ENCODE assay signal across 21 cellular contexts in genomic region chr3:13314877-13315276, GRCh38.
"Had no signal": no experiment of that assay in that cellular context is flagged by ENCODE, and none has a peak within 500 bp of the region (broad histone marks: within the 10 kb centered on the region; RNA-seq: fewer than 3 reads in every experiment).

No MANE protein-coding gene starts in this region.

- H3K9me3 ChIP-seq: esophagus muscularis mucosa, gastrocnemius medialis, heart right ventricle, neutrophil, right atrium auricular region, sigmoid colon, stomach, thoracic aorta, transverse colon had no signal

- ATAC-seq: gastrocnemius medialis; heart right ventricle; naive thymus-derived CD4-positive, alpha-beta T cell had no signal

- H3K27ac ChIP-seq: epithelial cell of prostate, esophagus muscularis mucosa, gastrocnemius medialis, heart right ventricle, neutrophil, right atrium auricular region, sigmoid colon, stomach, thoracic aorta, transverse colon had no signal

- H3K9me3 Mint-ChIP-seq: naive thymus-derived CD4-positive, alpha-beta T cell; nephron progenitor cell had no signal

- H3K4me1 ChIP-seq: esophagus muscularis mucosa, gastrocnemius medialis, heart right ventricle, right atrium auricular region, sigmoid colon, stomach, transverse colon had no signal

- H3K4me3 ChIP-seq: esophagus muscularis mucosa, gastrocnemius medialis, heart right ventricle, right atrium auricular region, sigmoid colon, skin epidermis, stomach, thoracic aorta, transverse colon had no signal

- H3K4me3 Mint-ChIP-seq: naive thymus-derived CD4-positive, alpha-beta T cell; nephron progenitor cell had no signal

- DNase-seq: effector memory CD4-positive, alpha-beta T cell; gastrocnemius medialis; heart right ventricle; hypothalamus; kidney glomerular epithelial cell; naive thymus-derived CD4-positive, alpha-beta T cell; nephron progenitor cell; sigmoid colon; stimulated activated CD4-positive, alpha-beta T cell treated with anti-CD3 and anti-CD28 coated beads, Interleukin-2, amount 100 ng/mL, for 24 hours; stimulated activated CD4-positive, alpha-beta T cell treated with anti-CD3 and anti-CD28 coated beads, Interleukin-4, amount 100 ng/mL, for 4 hours; stimulated activated naive CD4-positive, alpha-beta T cell; stomach; substantia nigra; transverse colon had no signal

- H3K4me1 Mint-ChIP-seq: naive thymus-derived CD4-positive, alpha-beta T cell; nephron progenitor cell had no signal

- H3K27me3 ChIP-seq: esophagus muscularis mucosa, gastrocnemius medialis, heart right ventricle, neutrophil, right atrium auricular region, sigmoid colon, stomach, transverse colon had no signal

- H3K36me3 ChIP-seq: right atrium auricular region, thoracic aorta, transverse colon had no signal

- FAIRE-seq: islet of Langerhans had no signal

- H3K27ac Mint-ChIP-seq: nephron progenitor cell had no signal
